8 cellular contexts compared by ENCODE assay signal in genomic region chr10:102113956-102114857, GRCh38. TPM values are rescaled to one million over a fixed set of nuclear protein-coding genes. Genes with fewer than 3 reads are reported as not detected.
DNase-seq lines count a peak whose midpoint lies in the region; ATAC-seq and TF ChIP-seq lines count a peak whose summit lies in the region.

No MANE protein-coding gene starts in this region.

- H3K4me2 ChIP-seq in SK-N-SH, result peak overlapping the region; percentile 94

- H3K27ac Mint-ChIP-seq in naive thymus-derived CD8-positive, alpha-beta T cell, result peak overlapping the region; percentile 76 to 99 (median 92)

- ATAC-seq in HG02852 (IDR thresholded peaks at IDR 0.05; ENCODE audit: unreplicated experiment) (peak; percentile 22), HG03097 (IDR thresholded peaks at IDR 0.05; ENCODE audit: low FRiP score, unreplicated experiment) (no peak), GM21825 (IDR thresholded peaks at IDR 0.05; ENCODE audit: unreplicated experiment) (no peak)
- peak; percentile 17 to 19 for ATAC-seq in naive thymus-derived CD8-positive, alpha-beta T cell

- TF ChIP-seq CTCF in SK-N-SH (IDR thresholded peaks at IDR 0.05), result no peak

- H3K9me2 ChIP-seq in SK-N-SH, result no peaks in the 10 kb centered on the region

- no peak for TF ChIP-seq RAD21 in SK-N-SH (IDR thresholded peaks at IDR 0.05; ENCODE audit: low read length)

- H3K4me1 Mint-ChIP-seq in naive thymus-derived CD8-positive, alpha-beta T cell, result peaks cover 37 to 76% (median 68%) of the 10 kb centered on the region in 4 donors

- CTCF ChIA-PET in SK-N-SH (lab: Yijun Ruan, JAX), result interaction anchor here (1.0 to 3.4 kb wide), 4 partner anchors 12 to 1052 kb away, joined by 3 to 12 read pairs (median 5); partner anchors contain the start of gene KAZALD1

- H3K27me3 Mint-ChIP-seq in naive thymus-derived CD8-positive, alpha-beta T cell, result no peaks in the 10 kb centered on the region

- H3K36me3 ChIP-seq in SK-N-SH (replicated peaks in 1 of 2; ENCODE audit: control insufficient read depth in 1 of 2, insufficient read depth in 2 of 2, low read length in 1 of 2), result peaks cover 25 to 29% of the 10 kb centered on the region in 2 experiments

- H3K9ac ChIP-seq in SK-N-SH, result peak overlapping the region; percentile 86

- no peaks in the 10 kb centered on the region for H3K9me3 ChIP-seq in SK-N-SH

- H2AFZ ChIP-seq in SK-N-SH (ENCODE audit: low read depth), result no peak overlapping the region

- H3K9me3 Mint-ChIP-seq in naive thymus-derived CD8-positive, alpha-beta T cell, result no peaks in the 10 kb centered on the region

- POLR2A ChIA-PET in SK-N-SH (lab: Yijun Ruan, JAX), result interaction anchor here (0.8 to 1.0 kb wide), 2 partner anchors 62 to 307 kb away, joined by 3 read pairs; partner anchors contain the start of gene FBXL15
- POLR2A ChIA-PET in naive thymus-derived CD8-positive, alpha-beta T cell (lab: Charles Lee), result interaction anchor here (0.8 to 2.1 kb wide), 10 partner anchors 11 to 281 kb away, joined by 3 to 10 read pairs (median 4); partner anchors contain the start of genes NOLC1 and PPRC1

- H3K4me3 ChIP-seq in SK-N-SH (ENCODE audit: low read depth in 2 of 2, low read length in 1 of 2), result peak overlapping the region; percentile 72 to 84

- DNase-seq in NCI-H2227 (lab: John Stamatoyannopoulos, UW; ENCODE audit: unreplicated experiment) (peak; percentile 26), NCI-H2227 treated with DMSO at 0.1 percent for 48 hours (lab: John Stamatoyannopoulos, UW) (no peak), SK-N-SH (peak; percentile 61), epithelial cell of prostate (ENCODE audit: low read depth, low spot score) (no peak)
- peak in 1 of 10 donors; percentile 5 for DNase-seq in naive thymus-derived CD8-positive, alpha-beta T cell

- peaks cover 47% of the 10 kb centered on the region for H4K20me1 ChIP-seq in SK-N-SH (ENCODE audit: insufficient read depth)

- WGBS in SK-N-SH (ENCODE audit: low lambda C conversion rate), result under 1% methylated on average over 16 of the region's 45 CpGs

- H3K79me2 ChIP-seq in SK-N-SH (ENCODE audit: insufficient read depth), result peaks cover 79% of the 10 kb centered on the region

- H3K27ac ChIP-seq in SK-N-SH (ENCODE audit: low read depth in 2 of 2, low read length in 1 of 2) (peak overlapping the region; percentile 47 to 95), epithelial cell of prostate (peak overlapping the region; percentile 82)

- H3K27me3 ChIP-seq in SK-N-SH (ENCODE audit: insufficient read depth), result no peaks in the 10 kb centered on the region

- peaks cover 0 to 26% (median 9%) of the 10 kb centered on the region in 3 donors for H3K36me3 Mint-ChIP-seq in naive thymus-derived CD8-positive, alpha-beta T cell

- H3K4me3 Mint-ChIP-seq in naive thymus-derived CD8-positive, alpha-beta T cell, result peak overlapping the region; percentile 83 to 97 (median 94)

- TF ChIP-seq EP300 in SK-N-SH (IDR thresholded peaks at IDR 0.05; ENCODE audit: borderline replicate concordance in 1 of 2, low read depth in 1 of 2, low read length in 1 of 2), result no peak

- peaks cover 41 to 51% of the 10 kb centered on the region in 2 experiments for H3K4me1 ChIP-seq in SK-N-SH (ENCODE audit: control insufficient read depth in 1 of 2, insufficient read depth in 2 of 2, low read depth in 1 of 2, low read length in 1 of 2)

- H3F3A ChIP-seq in SK-N-SH (replicated peaks; ENCODE audit: insufficient read depth), result peaks cover 21% of the 10 kb centered on the region

TF ChIP-seq in SK-N-SH, 30 proteins besides CTCF, POLR2A, EP300 and RAD21:
- TF ChIP-seq USF1 (IDR thresholded peaks at IDR 0.05; ENCODE audit: borderline replicate concordance, low read depth) (no peak), TCF12 (IDR thresholded peaks at IDR 0.05) (no peak), GATA2 (CRISPR knock-in tag; IDR thresholded peaks at IDR 0.05) (no peak), RFX5 (IDR thresholded peaks at IDR 0.05; ENCODE audit: low read length) (no peak), MEF2A (IDR thresholded peaks at IDR 0.05; ENCODE audit: borderline replicate concordance, low read depth) (no peak), FOXM1 (IDR thresholded peaks at IDR 0.05; ENCODE audit: low read depth) (no peak), TAF1 (IDR thresholded peaks at IDR 0.05; ENCODE audit: borderline replicate concordance, low read depth, low read length) (no peak), EZH2phosphoT487 (IDR thresholded peaks at IDR 0.05; ENCODE audit: borderline replicate concordance, low read depth) (no peak), ELF1 (IDR thresholded peaks at IDR 0.05) (no peak), FOSL2 (IDR thresholded peaks at IDR 0.05; ENCODE audit: borderline replicate concordance, low read depth) (no peak), CHD2 (IDR thresholded peaks at IDR 0.05; ENCODE audit: low read length, partially characterized antibody) (no peak), YY1 (IDR thresholded peaks at IDR 0.05; ENCODE audit: low read depth) (no peak)

RNA-seq across cellular contexts. Expression of gene LDB1, which starts 6.0 kb away (rescaled TPM):
- polyA plus RNA-seq in SK-N-SH (2012; rRNA removed), result 85.9 and 113 TPM in 2 replicates
- polyA plus RNA-seq in SK-N-SH (2012; cell fraction: cytosol; rRNA removed), result 31.9 and 39.8 TPM in 2 replicates
- polyA plus RNA-seq in SK-N-SH (2012; cell fraction: nucleus; rRNA removed), result 361 and 398 TPM in 2 replicates
- total RNA-seq in naive thymus-derived CD8-positive, alpha-beta T cell, result 100 to 1,000 TPM; 149 to 156 TPM
- 10 to 100 TPM; 29.2 to 45.1 (median 40.7) TPM for polyA plus RNA-seq in naive thymus-derived CD8-positive, alpha-beta T cell

RNA-seq across cellular contexts. Expression of gene PPRC1, which starts 18.6 kb away (rescaled TPM):
- 22.6 and 23.1 TPM in 2 replicates for polyA plus RNA-seq in SK-N-SH (2012; rRNA removed)
- polyA plus RNA-seq in SK-N-SH (2012; cell fraction: cytosol; rRNA removed), result 9.6 and 13.0 TPM in 2 replicates
- 77.6 and 92.4 TPM in 2 replicates for polyA plus RNA-seq in SK-N-SH (2012; cell fraction: nucleus; rRNA removed)
- 10 to 100 TPM; 42.4 to 45.1 TPM for total RNA-seq in naive thymus-derived CD8-positive, alpha-beta T cell
- polyA plus RNA-seq in naive thymus-derived CD8-positive, alpha-beta T cell, result 10 to 100 TPM in 2 of 3 donors, 1 to 10 TPM in 1; 6.2 to 23.7 (median 13.5) TPM

RNA-seq across cellular contexts. Expression of gene NOLC1, which starts 38.0 kb away (rescaled TPM):
- 71.8 and 94.6 TPM in 2 replicates for polyA plus RNA-seq in SK-N-SH (2012; rRNA removed)
- 83.4 and 99.2 TPM in 2 replicates for polyA plus RNA-seq in SK-N-SH (2012; cell fraction: cytosol; rRNA removed)
- 79.8 and 108 TPM in 2 replicates for polyA plus RNA-seq in SK-N-SH (2012; cell fraction: nucleus; rRNA removed)
- 10 to 100 TPM; 64.0 to 71.2 TPM for total RNA-seq in naive thymus-derived CD8-positive, alpha-beta T cell
- polyA plus RNA-seq in naive thymus-derived CD8-positive, alpha-beta T cell, result 10 to 100 TPM; 44.1 to 87.9 (median 74.0) TPM

RNA-seq across cellular contexts. Expression of gene HPS6, which starts 49.1 kb away (rescaled TPM):
- polyA plus RNA-seq in SK-N-SH (2012; rRNA removed), result 7.3 and 7.8 TPM in 2 replicates
- polyA plus RNA-seq in SK-N-SH (2012; cell fraction: cytosol; rRNA removed), result 4.0 and 6.5 TPM in 2 replicates
- polyA plus RNA-seq in SK-N-SH (2012; cell fraction: nucleus; rRNA removed), result 5.2 and 5.8 TPM in 2 replicates
- 10 to 100 TPM; 21.2 to 22.0 TPM for total RNA-seq in naive thymus-derived CD8-positive, alpha-beta T cell
- polyA plus RNA-seq in naive thymus-derived CD8-positive, alpha-beta T cell, result 10 to 100 TPM; 14.6 to 22.0 (median 16.8) TPM

RNA-seq across cellular contexts. Expression of gene ARMH3, which starts 58.2 kb away (rescaled TPM):
- 12.1 and 16.8 TPM in 2 replicates for polyA plus RNA-seq in SK-N-SH (2012; rRNA removed)
- polyA plus RNA-seq in SK-N-SH (2012; cell fraction: cytosol; rRNA removed), result 10.5 and 12.7 TPM in 2 replicates
- 17.2 and 23.7 TPM in 2 replicates for polyA plus RNA-seq in SK-N-SH (2012; cell fraction: nucleus; rRNA removed)
- 10 to 100 TPM; 29.9 to 30.2 TPM for total RNA-seq in naive thymus-derived CD8-positive, alpha-beta T cell
- 10 to 100 TPM; 19.9 to 23.1 (median 21.7) TPM for polyA plus RNA-seq in naive thymus-derived CD8-positive, alpha-beta T cell

Comparison
In these comparisons a context has a peak if more than half of its experiments do, and no peak if none do; other contexts are left out.
1. DNase-seq: peak in NCI-H2227 (single experiment) and SK-N-SH (single experiment); none in NCI-H2227 treated with DMSO at 0.1 percent for 48 hours (single experiment) and epithelial cell of prostate (single experiment).
2. ATAC-seq: peak in HG02852 (single experiment) and naive thymus-derived CD8-positive, alpha-beta T cell (2 of 2); none in HG03097 (single experiment) and GM21825 (single experiment).